ENCODE assay signal across 8 cellular contexts in the genomic region with DNA sequence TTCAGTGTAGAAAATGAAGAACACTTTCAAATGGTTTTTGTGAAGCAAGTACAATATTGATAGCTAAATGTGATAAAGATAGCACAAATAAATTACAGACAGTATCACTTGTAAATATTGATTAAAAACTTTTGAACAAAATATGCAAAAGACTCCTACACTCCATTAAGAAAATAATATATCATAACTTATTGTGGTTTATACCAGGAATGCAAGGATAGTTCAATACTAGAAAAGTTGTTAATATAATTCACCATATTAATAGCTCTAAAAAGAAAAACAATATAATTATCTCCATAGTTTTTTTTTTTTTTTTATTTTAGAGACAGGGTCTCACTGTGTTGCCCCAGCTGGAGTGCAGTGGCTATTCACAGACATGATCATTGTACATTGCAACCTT.
"Had no signal": no experiment of that assay in that cellular context is flagged by ENCODE, and none has a peak within 500 bp of the region (broad histone marks: within the 10 kb centered on the region; RNA-seq: fewer than 3 reads in every experiment).

No MANE protein-coding gene starts in this region.

- H3K4me3 ChIP-seq: GM23248, HAP-1 had no signal

- H3K36me3 ChIP-seq: HAP-1 had no signal

- H3K4me1 ChIP-seq: HAP-1 had no signal

- DNase-seq: GM23248, GOT3, H7, KG1 had no signal

- FAIRE-seq: HepG2 had no signal

- H3K27ac ChIP-seq: GM23248, HL-60 had no signal

- ATAC-seq: HCT116, HepG2 had no signal
